Comparison of ENCODE assay signal across 10 cellular contexts in genomic region chr1:156658945-156659574, GRCh38. TPM values are rescaled to one million over a fixed set of nuclear protein-coding genes. Genes with fewer than 3 reads are reported as not detected.
DNase-seq lines count a peak whose midpoint lies in the region; ATAC-seq and TF ChIP-seq lines count a peak whose summit lies in the region.
"Had no signal": no experiment of that assay in that cellular context is flagged by ENCODE, and none has a peak within 500 bp of the region (broad histone marks: within the 10 kb centered on the region; RNA-seq: fewer than 3 reads in every experiment).

No MANE protein-coding gene starts in this region.

- H3K27me3 Mint-ChIP-seq in CD4-positive, alpha-beta memory T cell, result peaks cover 25 to 32% of the 10 kb centered on the region in 2 donors
- H3K27me3 Mint-ChIP-seq in IgD-negative memory B cell (peaks cover 29% of the 10 kb centered on the region), neural crest cell (ENCODE audit: low read depth) (peaks cover 59% of the 10 kb centered on the region)

- H3K36me3 ChIP-seq in CD4-positive, alpha-beta memory T cell (ENCODE audit: insufficient read depth, low read length), result no peaks in the 10 kb centered on the region
- no peaks in the 10 kb centered on the region for H3K36me3 ChIP-seq in breast epithelium
- H3K36me3 ChIP-seq: SJCRH30 had no signal

- peaks cover 60% of the 10 kb centered on the region for H3K4me1 ChIP-seq in CD4-positive, alpha-beta memory T cell (ENCODE audit: insufficient read depth, low read length)
- peaks cover 15 to 47% of the 10 kb centered on the region in 2 donors for H3K4me1 ChIP-seq in breast epithelium

- H3K9me3 Mint-ChIP-seq in CD4-positive, alpha-beta memory T cell, result no peaks in the 10 kb centered on the region
- no peaks in the 10 kb centered on the region for H3K9me3 Mint-ChIP-seq in IgD-negative memory B cell
- no peaks in the 10 kb centered on the region for H3K9me3 Mint-ChIP-seq in neural crest cell

- no peak overlapping the region for H3K27ac ChIP-seq in CD4-positive, alpha-beta memory T cell (ENCODE audit: low read depth, low read length)
- peak overlapping the region; percentile 86 to 94 for H3K27ac ChIP-seq in breast epithelium
- H3K27ac ChIP-seq: SJCRH30 had no signal

- H3K36me3 Mint-ChIP-seq in CD4-positive, alpha-beta memory T cell, result no peaks in the 10 kb centered on the region
- H3K36me3 Mint-ChIP-seq in IgD-negative memory B cell (peaks cover 2% of the 10 kb centered on the region), neural crest cell (ENCODE audit: low read depth) (no peaks in the 10 kb centered on the region)

- TF ChIP-seq CTCF in breast epithelium (IDR thresholded peaks at IDR 0.05) (no peak), neural crest cell (conservative IDR thresholded peaks at IDR 0.05) (no peak)

- DNase-seq in CD4-positive, alpha-beta memory T cell, result no peak
- DNase-seq in breast epithelium (ENCODE audit: low spot score in 2 of 2) (no peak), neural crest cell (ENCODE audit: low read depth, low spot score) (no peak), inferior parietal cortex (ENCODE audit: extremely low spot score) (no peak), NCI-H345 (lab: John Stamatoyannopoulos, UW) (no peak), NCI-H69 (lab: John Stamatoyannopoulos, UW) (no peak)
- DNase-seq: central memory CD4-positive, alpha-beta T cell; SJCRH30 had no signal

- H3K4me3 Mint-ChIP-seq in CD4-positive, alpha-beta memory T cell, result peak overlapping the region in 3 of 8 donors; percentile 59 to 70 (median 63)
- H3K4me3 Mint-ChIP-seq in IgD-negative memory B cell, result peak overlapping the region in 3 of 4 donors; percentile 15 to 82 (median 47)
- H3K4me3 Mint-ChIP-seq in neural crest cell, result peak overlapping the region; percentile 68

- H3K4me3 ChIP-seq in CD4-positive, alpha-beta memory T cell (ENCODE audit: low read length in 2 of 2), result no peak overlapping the region
- no peak overlapping the region for H3K4me3 ChIP-seq in breast epithelium

- ATAC-seq in GM19324 (IDR thresholded peaks at IDR 0.05; ENCODE audit: low FRiP score, unreplicated experiment), result no peak

- POLR2A ChIA-PET in CD4-positive, alpha-beta memory T cell (lab: Charles Lee; ENCODE audit: partially characterized antibody), result interaction anchor here (2.6 kb wide), 1 partner anchor 47 kb away, joined by 9 read pairs; the partner anchor contains the start of gene CRABP2

- H3K27me3 ChIP-seq in CD4-positive, alpha-beta memory T cell (ENCODE audit: insufficient read depth, low read length), result peaks cover 19% of the 10 kb centered on the region
- H3K27me3 ChIP-seq in breast epithelium, result no peaks in the 10 kb centered on the region
- H3K27me3 ChIP-seq: SJCRH30 had no signal

- CTCF ChIA-PET in CD4-positive, alpha-beta memory T cell (lab: Charles Lee; ENCODE audit: partially characterized antibody), result interaction anchor here (0.8 to 7.8 kb wide), 17 partner anchors 10 to 158 kb away, joined by 3 to 153 read pairs (median 5); partner anchors contain the start of genes CRABP2, ISG20L2, MEF2D and METTL25B

- no peak for TF ChIP-seq POLR2A in breast epithelium (IDR thresholded peaks at IDR 0.05)

- peaks cover 30 to 72% (median 46%) of the 10 kb centered on the region in 4 donors for H3K4me1 Mint-ChIP-seq in CD4-positive, alpha-beta memory T cell
- H3K4me1 Mint-ChIP-seq in IgD-negative memory B cell (peaks cover 38 to 53% (median 44%) of the 10 kb centered on the region in 3 donors), neural crest cell (peaks cover 64% of the 10 kb centered on the region)

- no peaks in the 10 kb centered on the region for H3K9me3 ChIP-seq in CD4-positive, alpha-beta memory T cell (ENCODE audit: control insufficient read depth in 1 of 2, low read length in 2 of 2)
- no peaks in the 10 kb centered on the region for H3K9me3 ChIP-seq in breast epithelium
- H3K9me3 ChIP-seq: SJCRH30 had no signal

- intact Hi-C loops in CD4-positive, alpha-beta memory T cell (cut with micrococcal nuclease), result no loop called here
- intact Hi-C loops in breast epithelium (cut with DNase I; ENCODE audit: low total_unique reads), result loop anchor here (10.0 kb wide), 1 partner anchor 74 kb away; no protein-coding TSS in a partner anchor

- peak overlapping the region in 4 of 7 donors; percentile 53 to 90 (median 78) for H3K27ac Mint-ChIP-seq in CD4-positive, alpha-beta memory T cell
- H3K27ac Mint-ChIP-seq in IgD-negative memory B cell (peak overlapping the region in 1 of 3 donors; percentile 46), neural crest cell (ENCODE audit: unreplicated experiment) (no peak overlapping the region)

RNA-seq across cellular contexts. Expression of gene BCAN, which starts 17.1 kb away (rescaled TPM):
- not detected for total RNA-seq in CD4-positive, alpha-beta memory T cell
- polyA plus RNA-seq in CD4-positive, alpha-beta memory T cell, result not detected
- polyA plus RNA-seq in IgD-negative memory B cell, result not detected
- total RNA-seq in breast epithelium (under 1 TPM in 1 of 3 donors, not detected in 2; 0.44 TPM), neural crest cell (2.4 and 3.1 TPM in 2 replicates)
- total RNA-seq: SJCRH30 had no signal

RNA-seq across cellular contexts. Expression of gene NES, which starts 18.1 kb away (rescaled TPM):
- not detected for total RNA-seq in CD4-positive, alpha-beta memory T cell
- not detected for polyA plus RNA-seq in CD4-positive, alpha-beta memory T cell
- polyA plus RNA-seq in IgD-negative memory B cell, result not detected
- 10 to 100 TPM in 2 of 3 donors, 1 to 10 TPM in 1; 9.9 to 28.5 (median 14.9) TPM for total RNA-seq in breast epithelium
- 248 and 265 TPM in 2 replicates for total RNA-seq in neural crest cell

RNA-seq across cellular contexts. Expression of gene HAPLN2, which starts 39.8 kb away (rescaled TPM):
- total RNA-seq in CD4-positive, alpha-beta memory T cell, result not detected
- polyA plus RNA-seq in CD4-positive, alpha-beta memory T cell, result not detected
- not detected for polyA plus RNA-seq in IgD-negative memory B cell
- total RNA-seq in breast epithelium (not detected), neural crest cell (0.70 and 0.91 TPM in 2 replicates)

RNA-seq across cellular contexts. Expression of gene CRABP2, which starts 46.3 kb away (rescaled TPM):
- total RNA-seq in CD4-positive, alpha-beta memory T cell, result under 1 TPM; 0.55 to 0.61 TPM
- under 1 TPM in 1 of 2 donors, not detected in 1; 0.21 TPM for polyA plus RNA-seq in CD4-positive, alpha-beta memory T cell
- 0.31 TPM for polyA plus RNA-seq in IgD-negative memory B cell
- total RNA-seq in breast epithelium, result 10 to 100 TPM in 2 of 3 donors, 1 to 10 TPM in 1; 4.2 to 61.6 (median 28.2) TPM
- 606 and 647 TPM in 2 replicates for total RNA-seq in neural crest cell

RNA-seq across cellular contexts. Expression of gene GPATCH4, which starts 57.8 kb away (rescaled TPM):
- total RNA-seq in CD4-positive, alpha-beta memory T cell, result 10 to 100 TPM; 26.9 to 30.7 TPM
- polyA plus RNA-seq in CD4-positive, alpha-beta memory T cell, result 10 to 100 TPM in 1 of 2 donors, 1 to 10 TPM in 1; 8.1 to 58.5 TPM
- polyA plus RNA-seq in IgD-negative memory B cell, result 45.5 TPM
- 10 to 100 TPM; 20.2 to 31.1 (median 23.7) TPM for total RNA-seq in breast epithelium
- total RNA-seq in neural crest cell, result 40.6 and 41.2 TPM in 2 replicates

Comparison
In these comparisons a context has a peak if more than half of its experiments do, and no peak if none do; other contexts are left out.
1. RNA of gene NES, which starts 18.1 kb away (total RNA-seq): 248 to 265 TPM in neural crest cell and 9.9 to 28.5 TPM in breast epithelium; not detected in CD4-positive, alpha-beta memory T cell; every median in the first group is over 10 times any median in the second.